In the genomic region with DNA sequence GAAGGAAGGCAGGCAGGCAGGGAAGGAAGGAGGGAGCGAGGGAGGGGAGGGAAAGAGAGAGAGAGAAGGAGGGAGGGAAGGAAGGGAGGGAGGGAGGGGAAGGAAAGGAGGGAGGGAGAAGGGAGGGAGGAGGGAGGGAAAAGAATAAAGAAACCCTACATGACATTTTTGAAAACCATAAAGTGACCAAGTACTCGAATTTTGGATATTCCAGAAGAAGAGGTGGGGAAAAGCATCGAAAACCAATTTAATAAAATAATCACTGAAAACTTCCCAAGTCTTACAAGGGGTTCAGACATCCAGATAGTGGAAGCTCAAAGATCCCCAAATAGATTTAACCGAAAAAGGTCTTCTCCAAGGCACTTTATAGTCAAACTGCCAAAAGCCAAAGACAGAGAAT, we compare ENCODE assay signal across 40 cellular contexts. TPM values are rescaled to one million over a fixed set of nuclear protein-coding genes. Genes with fewer than 3 reads are reported as not detected.
"Had no signal": no experiment of that assay in that cellular context is flagged by ENCODE, and none has a peak within 500 bp of the region (broad histone marks: within the 10 kb centered on the region; RNA-seq: fewer than 3 reads in every experiment).

No MANE protein-coding gene starts in this region.

- FAIRE-seq: astrocyte, bronchial epithelial cell had no signal

- H3K4me3 ChIP-seq: adrenal gland, ascending aorta, body of pancreas, breast epithelium, cardiac muscle cell had no signal

- H3K9me3 ChIP-seq: ascending aorta, body of pancreas, breast epithelium had no signal

- DNase-seq: activated effector memory CD4-positive, alpha-beta T cell treated with anti-CD3 and anti-CD28 coated beads, Interleukin-2, amount 50 U/mL, for 16 hours; activated effector memory CD4-positive, alpha-beta T cell treated with Interleukin-2 at 50 U/mL for 16 hours; activated gamma-delta T cell; activated gamma-delta T cell treated with Interleukin-2 at 50 U/mL for 16 hours; activated naive CD4-positive, alpha-beta T cell; activated naive CD4-positive, alpha-beta T cell treated with anti-CD3 and anti-CD28 coated beads for 36 hours; activated naive CD4-positive, alpha-beta T cell treated with anti-CD3 and anti-CD28 coated beads, Interleukin-2, amount 10 ng/mL, durations not matched to agents 7 days and 5 days; activated naive CD4-positive, alpha-beta T cell treated with anti-CD3 and anti-CD28 coated beads, Interleukin-2, amount 50 U/mL, for 16 hours; activated naive CD4-positive, alpha-beta T cell treated with Interleukin-2 at 50 U/mL for 16 hours; activated naive CD8-positive, alpha-beta T cell treated with anti-CD3 and anti-CD28 coated beads for 36 hours; activated naive CD8-positive, alpha-beta T cell treated with anti-CD3 and anti-CD28 coated beads, Interleukin-2, amount 10 ng/mL, durations not matched to agents 7 days and 5 days; activated naive CD8-positive, alpha-beta T cell treated with anti-CD3 and anti-CD28 coated beads, Interleukin-2, amount 50 U/mL, for 24 hours; activated T-cell treated with anti-CD3 and anti-CD28 coated beads, Interleukin-2, amount 50 U/mL, for 1 hour; activated T-cell treated with anti-CD3 and anti-CD28 coated beads, Interleukin-2, amount 50 U/mL, for 24 hours; activated T-cell treated with anti-CD3 and anti-CD28 coated beads, Interleukin-2, amount 50 U/mL, for 4 hours; activated T-cell treated with anti-CD3 and anti-CD28 coated beads, Interleukin-2, amount 50 U/mL, for 48 hours; activated T-cell treated with anti-CD3 and anti-CD28 coated beads, Interleukin-2, amount 50 U/mL, for 72 hours; adrenal gland; amniotic stem cell; amygdala; anterior cingulate cortex; aorta; body of pancreas; brain microvascular endothelial cell; caudate nucleus; central memory CD4-positive, alpha-beta T cell; cerebellar nuclear complex had no signal

- H3K4me1 ChIP-seq: ascending aorta, body of pancreas, breast epithelium had no signal

- ATAC-seq: activated naive CD4-positive, alpha-beta T cell treated with anti-CD3 and anti-CD28 coated beads, Interleukin-2, amount 50 U/mL, for 72 hours; activated naive CD8-positive, alpha-beta T cell treated with anti-CD3 and anti-CD28 coated beads, Interleukin-2, amount 50 U/mL, for 24 hours; activated T-cell treated with anti-CD3 and anti-CD28 coated beads, Interleukin-2, amount 50 U/mL, for 4 hours; activated T-cell treated with anti-CD3 and anti-CD28 coated beads, Interleukin-2, amount 50 U/mL, for 72 hours; activated T-helper 17 cell treated with anti-CD3 and anti-CD28 coated beads, Interleukin-2, amount 50 U/mL, for 72 hours; body of pancreas had no signal

- H3K27ac ChIP-seq: adrenal gland, ascending aorta, body of pancreas, brain microvascular endothelial cell, breast epithelium, cardiac muscle cell had no signal

- H3K27me3 ChIP-seq: adrenal gland, ascending aorta, body of pancreas, brain microvascular endothelial cell, breast epithelium, cardiac muscle cell had no signal

- H3K36me3 ChIP-seq: adrenal gland, ascending aorta, brain microvascular endothelial cell, breast epithelium, cardiac muscle cell had no signal

RNA-seq across cellular contexts. Expression of a gene that starts 11.7 kb away (rescaled TPM):
- total RNA-seq: activated naive CD4-positive, alpha-beta T cell treated with anti-CD3 and anti-CD28 coated beads for 36 hours; activated naive CD4-positive, alpha-beta T cell treated with anti-CD3 and anti-CD28 coated beads, Interleukin-2, amount 50 U/mL, for 72 hours; activated naive CD8-positive, alpha-beta T cell treated with anti-CD3 and anti-CD28 coated beads for 36 hours; activated naive CD8-positive, alpha-beta T cell treated with anti-CD3 and anti-CD28 coated beads, Interleukin-2, amount 10 ng/mL, durations not matched to agents 7 days and 5 days; activated T-cell treated with anti-CD3 and anti-CD28 coated beads, Interleukin-2, amount 50 U/mL, for 4 hours; activated T-cell treated with anti-CD3 and anti-CD28 coated beads, Interleukin-2, amount 50 U/mL, for 72 hours; activated T-helper 1 cell treated with anti-CD3 and anti-CD28 coated beads, Interleukin-12 subunit alpha, Interleukin-12 subunit beta, Interleukin-2, Interleukin-4 antibody, amounts not matched to agents 30 ng/mL and 10 ng/mL and 1 ng/mL, durations not matched to agents 14 hours and 24 hours and 36 hours; activated T-helper 17 cell treated with anti-CD3 and anti-CD28 coated beads, Interleukin-2, amount 50 U/mL, for 72 hours; activated T-helper 2 cell treated with anti-CD3 and anti-CD28 coated beads, Interferon-gamma antibody, Interleukin-2, Interleukin-4, amounts not matched to agents 10 μg/mL and 5 μg/mL and 100 μg/mL, durations not matched to agents 14 hours and 24 hours and 36 hours; adrenal gland; aorta; ascending aorta; astrocyte; body of pancreas; breast epithelium; bronchial epithelial cell; cardiac muscle cell; cardiac septum; cerebellum; chondrocyte had no signal
- polyA plus RNA-seq: adipose tissue, aorta, cardiac muscle cell had no signal
